Comparison of ENCODE assay signal across 22 cellular contexts in the genomic region with DNA sequence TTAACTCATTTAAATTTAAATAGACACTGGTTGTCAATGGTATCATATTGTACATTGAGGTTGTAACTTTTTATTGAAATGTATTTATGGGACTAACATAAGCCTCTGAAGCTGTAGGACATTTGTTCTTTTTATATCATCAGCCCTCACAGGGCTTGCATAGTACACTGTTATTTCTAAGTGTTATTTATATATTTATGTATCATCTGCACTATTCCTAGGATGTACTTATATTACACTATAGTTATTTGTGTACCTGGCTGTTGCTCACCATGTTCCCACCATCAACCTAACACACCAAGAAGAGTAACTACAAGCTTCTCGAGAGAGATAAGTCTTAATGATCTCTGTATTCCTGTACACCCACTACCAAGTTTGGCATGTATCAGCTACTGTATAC.
"Had no signal": no experiment of that assay in that cellular context is flagged by ENCODE, and none has a peak within 500 bp of the region (broad histone marks: within the 10 kb centered on the region; RNA-seq: fewer than 3 reads in every experiment).

No MANE protein-coding gene starts in this region.

- H3K27ac ChIP-seq: colonic mucosa, coronary artery, dorsolateral prefrontal cortex, epithelial cell of prostate, esophagus muscularis mucosa, foreskin keratinocyte, gastroesophageal sphincter, heart left ventricle, heart right ventricle had no signal

- DNase-seq: colonic mucosa; cortex of kidney; dermis blood vessel endothelial cell; dorsolateral prefrontal cortex; effector CD4-positive, alpha-beta T cell; effector CD8-positive, alpha-beta T cell; effector memory CD4-positive, alpha-beta T cell; effector memory CD8-positive, alpha-beta T cell; endodermal cell; erythroblast; foreskin fibroblast; foreskin keratinocyte; foreskin melanocyte; head of caudate nucleus; heart left ventricle; heart right ventricle had no signal

- ATAC-seq: effector memory CD8-positive, alpha-beta T cell; esophagus mucosa; foreskin keratinocyte; gastroesophageal sphincter; heart left ventricle; heart right ventricle had no signal

- H3K4me3 ChIP-seq: colonic mucosa, coronary artery, dorsolateral prefrontal cortex, esophagus muscularis mucosa, gastroesophageal sphincter, heart left ventricle, heart right ventricle had no signal

- H3K27me3 ChIP-seq: colonic mucosa, esophagus muscularis mucosa, foreskin keratinocyte, gastroesophageal sphincter, heart left ventricle, heart right ventricle had no signal

- H3K9me3 Mint-ChIP-seq: dendritic cell treated with granulocyte-macrophage colony-stimulating factor and Interleukin-4, amounts not matched to agents 40 ng/mL and 50 ng/mL, for 4 days; effector memory CD8-positive, alpha-beta T cell had no signal

- H3K4me1 Mint-ChIP-seq: endodermal cell had no signal

- H3K9me3 ChIP-seq: colonic mucosa, esophagus muscularis mucosa, gastroesophageal sphincter, heart left ventricle, heart right ventricle had no signal

- H3K36me3 ChIP-seq: colonic mucosa, esophagus muscularis mucosa, gastroesophageal sphincter, heart left ventricle, heart right ventricle had no signal

- H3K4me3 Mint-ChIP-seq: dendritic cell treated with granulocyte-macrophage colony-stimulating factor and Interleukin-4, amounts not matched to agents 40 ng/mL and 50 ng/mL, for 4 days; effector memory CD8-positive, alpha-beta T cell; endodermal cell had no signal

- H3K27ac Mint-ChIP-seq: dendritic cell treated with granulocyte-macrophage colony-stimulating factor and Interleukin-4, amounts not matched to agents 40 ng/mL and 50 ng/mL, for 4 days; effector memory CD8-positive, alpha-beta T cell; endodermal cell had no signal

- H3K4me1 ChIP-seq: colonic mucosa, esophagus muscularis mucosa, foreskin keratinocyte, gastroesophageal sphincter, heart left ventricle, heart right ventricle had no signal

- H3K27me3 Mint-ChIP-seq: dendritic cell treated with granulocyte-macrophage colony-stimulating factor and Interleukin-4, amounts not matched to agents 40 ng/mL and 50 ng/mL, for 4 days; effector memory CD8-positive, alpha-beta T cell had no signal
